8 cellular contexts compared by ENCODE assay signal in the genomic region with DNA sequence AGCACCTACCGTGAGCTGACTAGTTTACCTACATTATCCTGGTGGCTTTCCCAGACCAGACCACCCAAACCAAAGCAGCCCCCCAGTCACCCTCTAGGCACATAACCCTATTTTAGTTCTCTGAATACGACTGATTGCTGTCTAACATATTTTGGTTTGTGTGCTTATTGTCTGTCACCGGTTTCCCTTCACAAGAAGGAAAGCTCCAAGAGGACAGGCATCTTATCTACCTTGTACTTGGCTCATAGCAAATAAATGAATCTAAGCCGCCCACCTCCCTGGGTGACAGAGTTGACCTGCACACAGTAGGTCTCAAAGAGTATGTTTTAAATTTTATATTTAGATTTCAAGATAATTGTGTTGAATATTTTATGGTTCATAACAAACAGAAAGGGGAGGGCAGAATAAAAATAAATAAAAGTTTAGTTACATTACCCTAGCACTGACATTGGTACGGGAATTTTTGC. TPM values are rescaled to one million over a fixed set of nuclear protein-coding genes. Genes with fewer than 3 reads are reported as not detected.
DNase-seq lines count a peak whose midpoint lies in the region; ATAC-seq and TF ChIP-seq lines count a peak whose summit lies in the region.

No MANE protein-coding gene starts in this region.

- no peak for DNase-seq in BE2C
- DNase-seq in Karpas-422: no peak
- no peak for DNase-seq in coronary artery (ENCODE audit: low spot score)
- no peak for DNase-seq in natural killer cell
- no peak for DNase-seq in GM13977 (ENCODE audit: low spot score)
- DNase-seq in COLO668 (lab: John Stamatoyannopoulos, UW; ENCODE audit: unreplicated experiment): no peak

- no peaks in the 10 kb centered on the region for H3K9me3 ChIP-seq in BE2C
- no peaks in the 10 kb centered on the region for H3K9me3 ChIP-seq in Karpas-422 (ENCODE audit: low read length)

- peak overlapping the region; percentile 93 for H3K4me2 ChIP-seq in Karpas-422 (ENCODE audit: low read depth, low read length, poor library complexity, severe bottlenecking)

- ATAC-seq in natural killer cell (peak in 1 of 3 donors; percentile 0), HG03108 (IDR thresholded peaks at IDR 0.05; ENCODE audit: unreplicated experiment) (no peak), HG02840 (IDR thresholded peaks at IDR 0.05; ENCODE audit: low FRiP score, unreplicated experiment) (no peak)

- H4K20me1 ChIP-seq in Karpas-422 (ENCODE audit: insufficient read depth, low read depth, low read length): peaks cover 9% of the 10 kb centered on the region; the same call in 1 of the 2 replicates

- H3K4me3 Mint-ChIP-seq in natural killer cell: peak overlapping the region; percentile 89

- H3K9me3 Mint-ChIP-seq in natural killer cell: no peaks in the 10 kb centered on the region

- H3K4me1 Mint-ChIP-seq in natural killer cell: peaks cover 58 to 66% of the 10 kb centered on the region in 2 donors

- intact Hi-C loops in natural killer cell (cut with micrococcal nuclease): loop anchor here (1.0 to 5.0 kb wide), 4 partner anchors 44 to 944 kb away; a partner anchor contains a TSS

- peak overlapping the region; percentile 64 for H3K27ac ChIP-seq in Karpas-422 (ENCODE audit: low read length)
- H3K27ac ChIP-seq in coronary artery: peak overlapping the region; percentile 85 to 99

- no peaks in the 10 kb centered on the region for H3K9me2 ChIP-seq in Karpas-422 (replicated peaks; ENCODE audit: insufficient read depth, low read length)

- H3K27me3 Mint-ChIP-seq in natural killer cell (ENCODE audit: low read depth in 2 of 2): no peaks in the 10 kb centered on the region

- peaks cover 6% of the 10 kb centered on the region for H3K36me3 Mint-ChIP-seq in natural killer cell

- no peak for TF ChIP-seq CTCF in BE2C (IDR thresholded peaks at IDR 0.05; ENCODE audit: low read depth, low read length)
- no peak for TF ChIP-seq CTCF in coronary artery (IDR thresholded peaks at IDR 0.05)
- TF ChIP-seq CTCF in natural killer cell (IDR thresholded peaks at IDR 0.05): no peak
- TF ChIP-seq CTCF in GM13977 (IDR thresholded peaks at IDR 0.05; ENCODE audit: extremely low read depth, insufficient read depth, missing control alignments): no peak

- H3K9ac ChIP-seq in Karpas-422 (ENCODE audit: low read length): peak overlapping the region; percentile 94

- H3K36me3 ChIP-seq in BE2C (peaks cover 12% of the 10 kb centered on the region), Karpas-422 (ENCODE audit: insufficient read depth, low read length) (peaks cover 26% of the 10 kb centered on the region)

- H3K4me1 ChIP-seq in BE2C (peaks cover 3% of the 10 kb centered on the region; the same call in 1 of the 2 replicates), Karpas-422 (ENCODE audit: low read length) (peaks cover 34% of the 10 kb centered on the region)

- H3K4me3 ChIP-seq in BE2C (ENCODE audit: low read depth, low read length): peak overlapping the region; percentile 80
- peak overlapping the region; percentile 98 for H3K4me3 ChIP-seq in Karpas-422 (ENCODE audit: low read length)
- peak overlapping the region; percentile 79 for H3K4me3 ChIP-seq in coronary artery

- in situ Hi-C loops in GM13977 (cut with MboI; ENCODE audit: low pct_unique_long_range_greater_than_20kb, low sequenced_read_pairs, unreplicated experiment): no loop called here

- H3K27me3 ChIP-seq in BE2C (no peaks in the 10 kb centered on the region), Karpas-422 (ENCODE audit: low read length) (no peaks in the 10 kb centered on the region)

- H3K79me2 ChIP-seq in Karpas-422 (ENCODE audit: low read length): peaks cover 68% of the 10 kb centered on the region

- peak overlapping the region; percentile 96 for H2AFZ ChIP-seq in Karpas-422 (ENCODE audit: low read length)

- H3K27ac Mint-ChIP-seq in natural killer cell: peak overlapping the region; percentile 90 to 98

RNA-seq across cellular contexts. Expression of a gene that starts 0.9 kb away (rescaled TPM):
- 75.3 TPM for polyA plus RNA-seq in BE2C (2012; ENCODE audit: insufficient read depth, insufficient read length, low read depth)
- total RNA-seq in Karpas-422 (2014; rRNA removed; shearing (Covaris generic); ENCODE audit: low replicate concordance): 107 and 232 TPM in 2 replicates
- total RNA-seq in natural killer cell: 10 to 100 TPM; 95.2 to 99.9 (median 99.9) TPM
